Comparison of ENCODE assay signal across 1 cellular context in the genomic region with DNA sequence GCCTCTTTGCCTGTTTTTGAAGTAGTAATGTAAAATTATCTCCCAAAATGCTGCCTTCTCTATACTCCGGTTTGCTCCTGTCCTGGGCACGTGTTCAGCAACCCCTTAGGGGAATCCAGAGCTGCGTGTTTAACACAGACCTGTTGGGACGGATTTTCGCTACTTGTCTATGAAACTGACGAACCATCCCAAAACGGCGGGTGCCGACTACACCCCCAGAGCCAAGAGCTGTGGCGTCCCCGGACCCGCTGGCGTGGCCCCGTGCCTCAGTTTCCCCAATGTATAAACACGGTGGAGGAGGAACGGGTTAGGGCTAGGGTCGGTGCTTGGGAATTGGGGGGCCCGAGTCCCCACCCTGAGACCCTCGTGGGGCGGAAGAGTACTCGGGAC.
TF ChIP-seq lines count a peak whose summit lies in the region.

No MANE protein-coding gene starts in this region.

TF ChIP-seq in IMR-90, 13 proteins besides CTCF, POLR2A, EP300 and RAD21:
- TF ChIP-seq, protein P1, sequence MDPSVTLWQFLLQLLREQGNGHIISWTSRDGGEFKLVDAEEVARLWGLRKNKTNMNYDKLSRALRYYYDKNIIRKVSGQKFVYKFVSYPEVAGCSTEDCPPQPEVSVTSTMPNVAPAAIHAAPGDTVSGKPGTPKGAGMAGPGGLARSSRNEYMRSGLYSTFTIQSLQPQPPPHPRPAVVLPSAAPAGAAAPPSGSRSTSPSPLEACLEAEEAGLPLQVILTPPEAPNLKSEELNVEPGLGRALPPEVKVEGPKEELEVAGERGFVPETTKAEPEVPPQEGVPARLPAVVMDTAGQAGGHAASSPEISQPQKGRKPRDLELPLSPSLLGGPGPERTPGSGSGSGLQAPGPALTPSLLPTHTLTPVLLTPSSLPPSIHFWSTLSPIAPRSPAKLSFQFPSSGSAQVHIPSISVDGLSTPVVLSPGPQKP (IDR thresholded peaks at IDR 0.05; ENCODE audit: borderline replicate concordance, low read depth, low read length) = no peak
- TF ChIP-seq NFE2L2 (IDR thresholded peaks at IDR 0.05; ENCODE audit: low read depth, low read length) = no peak
- TF ChIP-seq MXI1 (IDR thresholded peaks at IDR 0.05; ENCODE audit: borderline replicate concordance, low read depth, low read length) = no peak
- no peak for TF ChIP-seq RCOR1 (IDR thresholded peaks at IDR 0.05; ENCODE audit: insufficient replicate concordance, low read length)
- TF ChIP-seq CHD1 (IDR thresholded peaks at IDR 0.05; ENCODE audit: low read depth, low read length) = no peak
- no peak for TF ChIP-seq BHLHE40 (IDR thresholded peaks at IDR 0.05; ENCODE audit: low read depth, low read length)
- TF ChIP-seq MAFK (IDR thresholded peaks at IDR 0.05; ENCODE audit: low read depth, low read length) = no peak
- TF ChIP-seq MAZ (IDR thresholded peaks at IDR 0.05; ENCODE audit: borderline replicate concordance, low read depth, low read length) = no peak
- TF ChIP-seq FOS (IDR thresholded peaks at IDR 0.05; ENCODE audit: low read depth, low read length) = no peak
- no peak for TF ChIP-seq RFX5 (IDR thresholded peaks at IDR 0.05; ENCODE audit: low read depth, low read length)
- no peak for TF ChIP-seq CEBPB (IDR thresholded peaks at IDR 0.05; ENCODE audit: low read depth, low read length)
- TF ChIP-seq, protein P2, sequence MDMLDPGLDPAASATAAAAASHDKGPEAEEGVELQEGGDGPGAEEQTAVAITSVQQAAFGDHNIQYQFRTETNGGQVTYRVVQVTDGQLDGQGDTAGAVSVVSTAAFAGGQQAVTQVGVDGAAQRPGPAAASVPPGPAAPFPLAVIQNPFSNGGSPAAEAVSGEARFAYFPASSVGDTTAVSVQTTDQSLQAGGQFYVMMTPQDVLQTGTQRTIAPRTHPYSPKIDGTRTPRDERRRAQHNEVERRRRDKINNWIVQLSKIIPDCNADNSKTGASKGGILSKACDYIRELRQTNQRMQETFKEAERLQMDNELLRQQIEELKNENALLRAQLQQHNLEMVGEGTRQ (IDR thresholded peaks at IDR 0.05; ENCODE audit: low read depth, low read length) = no peak
- TF ChIP-seq SMC3 (IDR thresholded peaks at IDR 0.05; ENCODE audit: low read depth, low read length) = no peak
